ENCODE assay signal across 30 cellular contexts in genomic region chr18:79903071-79903635, GRCh38. TPM values are rescaled to one million over a fixed set of nuclear protein-coding genes. Genes with fewer than 3 reads are reported as not detected.
A peak's percentile ranks its signal among the peaks of the same experiment; 100 is the strongest.
DNase-seq lines count a peak whose midpoint lies in the region; ATAC-seq and TF ChIP-seq lines count a peak whose summit lies in the region.
"Had no signal": no experiment of that assay in that cellular context is flagged by ENCODE, and none has a peak within 500 bp of the region (broad histone marks: within the 10 kb centered on the region; RNA-seq: fewer than 3 reads in every experiment).

No MANE protein-coding gene starts in this region.

- H3K4me3 ChIP-seq in mesenchymal stem cell (ENCODE audit: insufficient read depth in 1 of 2, low read depth in 1 of 2, low read length in 2 of 2) (no peak overlapping the region), tibial artery (no peak overlapping the region)
- H3K4me3 ChIP-seq: A549, colonic mucosa, smooth muscle cell had no signal

- DNase-seq in Right ventricle myocardium superior (peak; percentile 32), left ventricle myocardium superior (no peak), mesenchymal stem cell (no peak), tibial artery (peak; percentile 10 to 64), GM19238 (ENCODE audit: insufficient read length, low spot score) (no peak), HUDEP-2 (lab: John Stamatoyannopoulos, UW; ENCODE audit: unreplicated experiment in 76 of 76) (no peak), GF-D8 (lab: John Stamatoyannopoulos, UW) (no peak)
- peak; percentile 22 for DNase-seq in activated CD8-positive, alpha-beta memory T cell treated with anti-CD3 and anti-CD28 coated beads, Interleukin-2, amount 10 ng/mL, durations not matched to agents 7 days and 5 days
- DNase-seq: activated CD8-positive, alpha-beta T cell treated with anti-CD3 and anti-CD28 coated beads for 36 hours; activated gamma-delta T cell; activated naive CD8-positive, alpha-beta T cell treated with anti-CD3 and anti-CD28 coated beads, Interleukin-2, amount 10 ng/mL, durations not matched to agents 7 days and 5 days; colonic mucosa; DMS79; effector CD8-positive, alpha-beta T cell; KG1; midbrain; naive thymus-derived CD8-positive, alpha-beta T cell; NCI-H1105; NCI-H187 treated with DMSO at 0.1 percent for 48 hours; NCI-H2171; NCI-H524; occipital lobe; OCI-M1; SK-N-SH; stimulated activated CD4-positive, alpha-beta T cell treated with anti-CD3 and anti-CD28 coated beads, Interleukin-1b, Interleukin-23, amount 100 ng/mL, for 48 hours had no signal

- H4K8ac ChIP-seq in mesenchymal stem cell (ENCODE audit: low read length): peak overlapping the region; percentile 69

- H3K36me3 ChIP-seq in mesenchymal stem cell (ENCODE audit: control insufficient read depth in 1 of 2, insufficient read depth in 2 of 2, low read depth in 1 of 2, low read length in 2 of 2) (peaks cover 22 to 61% of the 10 kb centered on the region in 2 experiments), tibial artery (peaks cover 25 to 38% (median 26%) of the 10 kb centered on the region in 3 donors)

- no peak overlapping the region for H3K4me3 Mint-ChIP-seq in activated CD8-positive, alpha-beta memory T cell treated with anti-CD3 and anti-CD28 coated beads, Interleukin-2, amount 10 ng/mL, durations not matched to agents 7 days and 5 days
- H3K4me3 Mint-ChIP-seq: activated CD8-positive, alpha-beta T cell treated with anti-CD3 and anti-CD28 coated beads for 36 hours; activated naive CD8-positive, alpha-beta T cell treated with anti-CD3 and anti-CD28 coated beads, Interleukin-2, amount 10 ng/mL, durations not matched to agents 7 days and 5 days; naive thymus-derived CD8-positive, alpha-beta T cell; stimulated activated naive CD8-positive, alpha-beta T cell treated with anti-CD3 and anti-CD28 coated beads, Interleukin-15, Interleukin-2, amounts not matched to agents 100 ng/mL and 50 ng/mL, for 24 hours; T-helper 1 cell treated with Interleukin-12 subunit alpha and Interleukin-12 subunit beta and Interleukin-4 antibody, amounts not matched to agents 30 μg/mL and 1 μg/mL, for 36 hours had no signal

- H3K9me3 Mint-ChIP-seq in activated CD8-positive, alpha-beta memory T cell treated with anti-CD3 and anti-CD28 coated beads, Interleukin-2, amount 10 ng/mL, durations not matched to agents 7 days and 5 days (ENCODE audit: low read depth): peaks cover 2% of the 10 kb centered on the region
- H3K9me3 Mint-ChIP-seq: activated CD8-positive, alpha-beta T cell treated with anti-CD3 and anti-CD28 coated beads for 36 hours; activated naive CD8-positive, alpha-beta T cell treated with anti-CD3 and anti-CD28 coated beads, Interleukin-2, amount 10 ng/mL, durations not matched to agents 7 days and 5 days; stimulated activated naive CD8-positive, alpha-beta T cell treated with anti-CD3 and anti-CD28 coated beads, Interleukin-15, Interleukin-2, amounts not matched to agents 100 ng/mL and 50 ng/mL, for 24 hours; T-helper 1 cell treated with Interleukin-12 subunit alpha and Interleukin-12 subunit beta and Interleukin-4 antibody, amounts not matched to agents 30 μg/mL and 1 μg/mL, for 36 hours had no signal

- no peak for ATAC-seq in Right ventricle myocardium superior (ENCODE audit: poor library complexity)
- ATAC-seq in left ventricle myocardium superior: no peak
- ATAC-seq in activated CD8-positive, alpha-beta memory T cell treated with anti-CD3 and anti-CD28 coated beads, Interleukin-2, amount 10 ng/mL, durations not matched to agents 7 days and 5 days: no peak
- ATAC-seq: A549; activated CD4-positive, CD25-positive, alpha-beta regulatory T cell treated with anti-CD3 and anti-CD28 coated beads, Interleukin-2, amount 50 U/mL, for 24 hours; activated CD8-positive, alpha-beta T cell treated with anti-CD3 and anti-CD28 coated beads for 36 hours; naive thymus-derived CD8-positive, alpha-beta T cell had no signal

- H2BK15ac ChIP-seq in mesenchymal stem cell (ENCODE audit: low read depth, poor library complexity, severe bottlenecking): no peak overlapping the region

- H3K27ac ChIP-seq in mesenchymal stem cell (ENCODE audit: low read length, poor library complexity, severe bottlenecking) (no peak overlapping the region), tibial artery (no peak overlapping the region)
- H3K27ac ChIP-seq: A549, colonic mucosa had no signal

- no peak overlapping the region for H4K91ac ChIP-seq in mesenchymal stem cell (ENCODE audit: low read length)

- H3K4me1 Mint-ChIP-seq in activated CD8-positive, alpha-beta memory T cell treated with anti-CD3 and anti-CD28 coated beads, Interleukin-2, amount 10 ng/mL, durations not matched to agents 7 days and 5 days: peaks cover 13% of the 10 kb centered on the region

- CTCF ChIA-PET in activated CD8-positive, alpha-beta memory T cell treated with anti-CD3 and anti-CD28 coated beads, Interleukin-2, amount 10 ng/mL, durations not matched to agents 7 days and 5 days (lab: Charles Lee): no interaction called here

- no peak overlapping the region for H3K27ac Mint-ChIP-seq in activated CD8-positive, alpha-beta memory T cell treated with anti-CD3 and anti-CD28 coated beads, Interleukin-2, amount 10 ng/mL, durations not matched to agents 7 days and 5 days
- H3K27ac Mint-ChIP-seq: activated CD8-positive, alpha-beta T cell treated with anti-CD3 and anti-CD28 coated beads for 36 hours; activated naive CD8-positive, alpha-beta T cell treated with anti-CD3 and anti-CD28 coated beads, Interleukin-2, amount 10 ng/mL, durations not matched to agents 7 days and 5 days; stimulated activated naive CD8-positive, alpha-beta T cell treated with anti-CD3 and anti-CD28 coated beads, Interleukin-15, Interleukin-2, amounts not matched to agents 100 ng/mL and 50 ng/mL, for 24 hours had no signal

- intact Hi-C loops in Right ventricle myocardium superior (cut with DNase I) (no loop called here), left ventricle myocardium superior (cut with micrococcal nuclease) (no loop called here), tibial artery (cut with DNase I; ENCODE audit: low total_unique reads) (no loop called here)

- H3K14ac ChIP-seq in mesenchymal stem cell (ENCODE audit: low read length in 2 of 2): no peak overlapping the region

- no peak overlapping the region for H3K18ac ChIP-seq in mesenchymal stem cell (ENCODE audit: low read depth in 1 of 2, low read length in 2 of 2)

- no peak overlapping the region for H2AK5ac ChIP-seq in mesenchymal stem cell (ENCODE audit: low read length, severe bottlenecking)

- H3K36me3 Mint-ChIP-seq in activated CD8-positive, alpha-beta memory T cell treated with anti-CD3 and anti-CD28 coated beads, Interleukin-2, amount 10 ng/mL, durations not matched to agents 7 days and 5 days: peaks cover 21% of the 10 kb centered on the region

- H2BK5ac ChIP-seq in mesenchymal stem cell (ENCODE audit: low read depth, low read length, poor library complexity, severe bottlenecking): no peak overlapping the region

- no peaks in the 10 kb centered on the region for H3K27me3 Mint-ChIP-seq in activated CD8-positive, alpha-beta memory T cell treated with anti-CD3 and anti-CD28 coated beads, Interleukin-2, amount 10 ng/mL, durations not matched to agents 7 days and 5 days
- H3K27me3 Mint-ChIP-seq: activated CD8-positive, alpha-beta T cell treated with anti-CD3 and anti-CD28 coated beads for 36 hours; activated naive CD8-positive, alpha-beta T cell treated with anti-CD3 and anti-CD28 coated beads, Interleukin-2, amount 10 ng/mL, durations not matched to agents 7 days and 5 days; naive thymus-derived CD8-positive, alpha-beta T cell; stimulated activated naive CD8-positive, alpha-beta T cell treated with anti-CD3 and anti-CD28 coated beads, Interleukin-15, Interleukin-2, amounts not matched to agents 100 ng/mL and 50 ng/mL, for 24 hours had no signal

- WGBS in mesenchymal stem cell: 96% methylated on average over 28 of the region's 28 CpGs

- H3K9me3 ChIP-seq in mesenchymal stem cell (ENCODE audit: control insufficient read depth, low read length) (peaks cover 10% of the 10 kb centered on the region), tibial artery (peaks cover 2 to 49% (median 30%) of the 10 kb centered on the region in 3 donors)
- H3K9me3 ChIP-seq: colonic mucosa had no signal

- H3K79me1 ChIP-seq in mesenchymal stem cell (replicated peaks; ENCODE audit: low read length, poor library complexity, severe bottlenecking): peaks cover 24% of the 10 kb centered on the region

- no peak overlapping the region for H2BK12ac ChIP-seq in mesenchymal stem cell (ENCODE audit: low read length in 2 of 2)

- no peak for TF ChIP-seq CTCF in tibial artery (IDR thresholded peaks at IDR 0.05)

- H3K23ac ChIP-seq in mesenchymal stem cell (ENCODE audit: low read length in 2 of 2): no peak overlapping the region

- H3K9ac ChIP-seq in mesenchymal stem cell (ENCODE audit: low read length): no peak overlapping the region
- H3K9ac ChIP-seq: SK-N-SH had no signal

- H3K4ac ChIP-seq in mesenchymal stem cell (ENCODE audit: low read depth in 1 of 2, low read length in 2 of 2): no peak overlapping the region

- no peaks in the 10 kb centered on the region for H3K27me3 ChIP-seq in mesenchymal stem cell (ENCODE audit: control insufficient read depth in 1 of 2, insufficient read depth in 1 of 2, low read length in 2 of 2)
- no peaks in the 10 kb centered on the region for H3K27me3 ChIP-seq in tibial artery
- H3K27me3 ChIP-seq: colonic mucosa had no signal

- H2BK120ac ChIP-seq in mesenchymal stem cell (ENCODE audit: low read depth, low read length): no peak overlapping the region

- H3K4me2 ChIP-seq in mesenchymal stem cell (ENCODE audit: low read length, poor library complexity, severe bottlenecking): no peak overlapping the region
- H3K4me2 ChIP-seq: A549, SK-N-SH, smooth muscle cell had no signal

- H2AFZ ChIP-seq in mesenchymal stem cell (ENCODE audit: low read depth, low read length): no peak overlapping the region

- H3K4me1 ChIP-seq in mesenchymal stem cell (ENCODE audit: control insufficient read depth, insufficient read depth, low read depth, low read length) (no peaks in the 10 kb centered on the region), tibial artery (no peaks in the 10 kb centered on the region)
- H3K4me1 ChIP-seq: A549, colonic mucosa had no signal

RNA-seq across cellular contexts. Expression of gene SLC66A2, which starts 48.3 kb away (rescaled TPM):
- total RNA-seq in Right ventricle myocardium superior: 25.4 TPM
- 28.9 TPM for total RNA-seq in left ventricle myocardium superior
- 10 to 100 TPM; 23.4 TPM for total RNA-seq in activated CD8-positive, alpha-beta memory T cell treated with anti-CD3 and anti-CD28 coated beads, Interleukin-2, amount 10 ng/mL, durations not matched to agents 7 days and 5 days
- polyA plus RNA-seq in mesenchymal stem cell (2013, experiment 1 of 2): 16.2 TPM
- polyA plus RNA-seq in mesenchymal stem cell (2013, experiment 2 of 2): 16.1 TPM

Comparison
In these comparisons a context has a peak if more than half of its experiments do, and no peak if none do; other contexts are left out.
1. DNase-seq: peak in Right ventricle myocardium superior (single experiment), activated CD8-positive, alpha-beta memory T cell treated with anti-CD3 and anti-CD28 coated beads, Interleukin-2, amount 10 ng/mL, durations not matched to agents 7 days and 5 days (single experiment) and tibial artery (2 of 2); none in left ventricle myocardium superior (single experiment), mesenchymal stem cell (single experiment), GM19238 (single experiment), HUDEP-2 (0 of 76) and GF-D8 (single experiment).